Comparison of ENCODE assay signal across 31 cellular contexts in the genomic region with DNA sequence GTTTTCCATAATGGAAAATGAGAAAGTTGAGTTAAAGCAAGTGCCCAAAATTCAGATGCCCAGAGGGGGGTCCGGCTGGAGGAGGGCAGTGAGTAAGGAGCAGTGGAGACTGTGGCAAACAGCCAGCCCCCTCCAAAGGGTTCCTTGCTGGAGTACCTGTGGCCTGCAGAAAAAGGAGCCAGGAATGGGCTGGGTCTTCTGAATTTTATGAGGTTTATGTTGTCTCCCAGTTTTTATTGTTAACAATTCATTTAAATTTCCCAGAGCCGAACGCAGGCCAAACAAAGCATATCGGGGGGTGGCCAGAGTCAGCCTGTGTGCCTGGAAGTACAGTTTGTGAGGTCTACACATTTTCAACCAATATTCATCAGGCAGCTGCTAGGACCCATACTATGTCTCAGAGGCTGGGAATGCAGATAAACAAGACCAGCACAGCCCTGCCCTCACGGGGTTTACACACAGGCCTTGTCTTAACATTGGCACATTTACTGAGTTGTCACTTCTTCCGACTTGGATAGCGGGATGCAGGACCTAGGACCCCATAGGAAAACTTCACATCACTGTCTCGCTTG. TPM values are rescaled to one million over a fixed set of nuclear protein-coding genes. Genes with fewer than 3 reads are reported as not detected.
DNase-seq lines count a peak whose midpoint lies in the region; ATAC-seq and TF ChIP-seq lines count a peak whose summit lies in the region.
"Had no signal": no experiment of that assay in that cellular context is flagged by ENCODE, and none has a peak within 500 bp of the region (broad histone marks: within the 10 kb centered on the region; RNA-seq: fewer than 3 reads in every experiment).

No MANE protein-coding gene starts in this region.

- H3K27ac ChIP-seq in esophagus squamous epithelium = no peak overlapping the region
- H3K27ac ChIP-seq: brain microvascular endothelial cell, heart right ventricle, neural progenitor cell, Peyer's patch, thoracic aorta had no signal

- TF ChIP-seq CTCF in esophagus squamous epithelium (IDR thresholded peaks at IDR 0.05) = no peak

- no peaks in the 10 kb centered on the region for H3K27me3 Mint-ChIP-seq in activated T-cell treated with anti-CD3 and anti-CD28 coated beads, Interleukin-2, amount 50 U/mL, for 72 hours (ENCODE audit: low read depth)
- no peaks in the 10 kb centered on the region for H3K27me3 Mint-ChIP-seq in activated CD8-positive, alpha-beta T cell treated with anti-CD3 and anti-CD28 coated beads, Interleukin-2, amount 10 ng/mL, durations not matched to agents 7 days and 5 days (ENCODE audit: low read depth)
- H3K27me3 Mint-ChIP-seq: activated B cell treated with CpG ODN at 0.5 μM for 24 hours; activated CD4-positive, alpha-beta memory T cell treated with anti-CD3 and anti-CD28 coated beads, Interleukin-2, amount 10 ng/mL, durations not matched to agents 7 days and 5 days had no signal

- no peak for DNase-seq in activated T-cell treated with anti-CD3 and anti-CD28 coated beads, Interleukin-2, amount 50 U/mL, for 72 hours
- DNase-seq in activated T-cell treated with anti-CD3 and anti-CD28 coated beads, Interleukin-2, amount 50 U/mL, for 1 hour = no peak
- DNase-seq in activated CD8-positive, alpha-beta T cell treated with anti-CD3 and anti-CD28 coated beads, Interleukin-2, amount 10 ng/mL, durations not matched to agents 7 days and 5 days = no peak
- DNase-seq in islet precursor cell (peak; percentile 50), ureter (ENCODE audit: low spot score) (peak; percentile 35), esophagus squamous epithelium (lab: John Stamatoyannopoulos, UW) (no peak)
- DNase-seq: activated B cell treated with CpG ODN at 0.5 μM for 24 hours; activated naive CD4-positive, alpha-beta T cell treated with anti-CD3 and anti-CD28 coated beads for 36 hours; brain microvascular endothelial cell; C1 segment of cervical spinal cord; Caco-2; DMS79; effector CD8-positive, alpha-beta T cell; foreskin melanocyte; GDM1; kidney glomerular epithelial cell; NCI-H1092; NCI-H1930; NCI-H2227 treated with DMSO at 0.1 percent for 48 hours; NCI-H526 treated with DMSO at 0.1 percent for 48 hours; stimulated activated naive CD4-positive, alpha-beta T cell treated with Interleukin-2 at 50 U/mL for 16 hours; SW 1271 had no signal

- H3K4me1 ChIP-seq in esophagus squamous epithelium = peaks cover 3 to 12% (median 4%) of the 10 kb centered on the region in 3 donors
- H3K4me1 ChIP-seq: Caco-2, neural progenitor cell had no signal

- peaks cover 55% of the 10 kb centered on the region for H3K4me1 Mint-ChIP-seq in activated T-cell treated with anti-CD3 and anti-CD28 coated beads, Interleukin-2, amount 50 U/mL, for 72 hours (ENCODE audit: low read depth)
- H3K4me1 Mint-ChIP-seq in activated CD8-positive, alpha-beta T cell treated with anti-CD3 and anti-CD28 coated beads, Interleukin-2, amount 10 ng/mL, durations not matched to agents 7 days and 5 days (ENCODE audit: low read depth) = peaks cover 69% of the 10 kb centered on the region

- H3K4me3 ChIP-seq in esophagus squamous epithelium = no peak overlapping the region
- H3K4me3 ChIP-seq: heart right ventricle, neural progenitor cell, Peyer's patch, thoracic aorta had no signal

- H3K36me3 Mint-ChIP-seq in activated T-cell treated with anti-CD3 and anti-CD28 coated beads, Interleukin-2, amount 50 U/mL, for 72 hours (ENCODE audit: insufficient read depth in 2 of 2) = no peaks in the 10 kb centered on the region
- no peaks in the 10 kb centered on the region for H3K36me3 Mint-ChIP-seq in activated CD8-positive, alpha-beta T cell treated with anti-CD3 and anti-CD28 coated beads, Interleukin-2, amount 10 ng/mL, durations not matched to agents 7 days and 5 days (ENCODE audit: low read depth)
- H3K36me3 Mint-ChIP-seq: IgD-negative memory B cell, neural progenitor cell had no signal

- no peak overlapping the region for H3K4me3 Mint-ChIP-seq in activated T-cell treated with anti-CD3 and anti-CD28 coated beads, Interleukin-2, amount 50 U/mL, for 72 hours
- no peak overlapping the region for H3K4me3 Mint-ChIP-seq in activated CD8-positive, alpha-beta T cell treated with anti-CD3 and anti-CD28 coated beads, Interleukin-2, amount 10 ng/mL, durations not matched to agents 7 days and 5 days
- H3K4me3 Mint-ChIP-seq: activated B cell treated with CpG ODN at 0.5 μM for 24 hours; activated CD4-positive, alpha-beta memory T cell treated with anti-CD3 and anti-CD28 coated beads, Interleukin-2, amount 10 ng/mL, durations not matched to agents 7 days and 5 days; activated naive CD4-positive, alpha-beta T cell treated with anti-CD3 and anti-CD28 coated beads for 36 hours; neural progenitor cell had no signal

- 73% methylated on average over 5 to 6 of the region's 8 CpGs for WGBS in esophagus squamous epithelium, 2 donors

- H3K36me3 ChIP-seq in esophagus squamous epithelium = no peaks in the 10 kb centered on the region
- H3K36me3 ChIP-seq: brain microvascular endothelial cell, heart right ventricle, neural progenitor cell, Peyer's patch, thoracic aorta had no signal

- intact Hi-C loops in esophagus squamous epithelium (cut with DNase I) = no loop called here

- H3K27me3 ChIP-seq in esophagus squamous epithelium = no peaks in the 10 kb centered on the region
- H3K27me3 ChIP-seq: brain microvascular endothelial cell, heart right ventricle, neural progenitor cell, Peyer's patch had no signal

- POLR2A ChIA-PET in activated CD8-positive, alpha-beta T cell treated with anti-CD3 and anti-CD28 coated beads, Interleukin-2, amount 10 ng/mL, durations not matched to agents 7 days and 5 days (lab: Charles Lee) = interaction anchor here (8.0 kb wide), 1 partner anchor 14 kb away, joined by 101 read pairs; a partner anchor contains a TSS

- no peak for TF ChIP-seq POLR2A in esophagus squamous epithelium (IDR thresholded peaks at IDR 0.05)

- CTCF ChIA-PET in activated CD8-positive, alpha-beta T cell treated with anti-CD3 and anti-CD28 coated beads, Interleukin-2, amount 10 ng/mL, durations not matched to agents 7 days and 5 days (lab: Charles Lee) = interaction anchor here (1.5 kb wide), 1 partner anchor 77 kb away, joined by 4 read pairs; no protein-coding TSS in a partner anchor

- no peaks in the 10 kb centered on the region for H3K9me3 ChIP-seq in esophagus squamous epithelium
- H3K9me3 ChIP-seq: Caco-2, heart right ventricle, Peyer's patch, thoracic aorta had no signal

- no peak for ATAC-seq in activated T-cell treated with anti-CD3 and anti-CD28 coated beads, Interleukin-2, amount 50 U/mL, for 72 hours (replicated peaks in 1 of 2)
- ATAC-seq in activated CD8-positive, alpha-beta T cell treated with anti-CD3 and anti-CD28 coated beads, Interleukin-2, amount 10 ng/mL, durations not matched to agents 7 days and 5 days = no peak
- ATAC-seq in HG03139 (IDR thresholded peaks at IDR 0.05; ENCODE audit: unreplicated experiment) = no peak
- no peak for ATAC-seq in HG03095 (IDR thresholded peaks at IDR 0.05; ENCODE audit: unreplicated experiment)
- ATAC-seq: heart right ventricle, sciatic nerve had no signal

- H3K27ac Mint-ChIP-seq in activated T-cell treated with anti-CD3 and anti-CD28 coated beads, Interleukin-2, amount 50 U/mL, for 72 hours = peak overlapping the region; percentile 32
- peak overlapping the region; percentile 16 for H3K27ac Mint-ChIP-seq in activated CD8-positive, alpha-beta T cell treated with anti-CD3 and anti-CD28 coated beads, Interleukin-2, amount 10 ng/mL, durations not matched to agents 7 days and 5 days
- H3K27ac Mint-ChIP-seq: activated CD4-positive, alpha-beta memory T cell treated with anti-CD3 and anti-CD28 coated beads, Interleukin-2, amount 10 ng/mL, durations not matched to agents 7 days and 5 days; activated naive CD4-positive, alpha-beta T cell treated with anti-CD3 and anti-CD28 coated beads for 36 hours; neural progenitor cell had no signal

- no peaks in the 10 kb centered on the region for H3K9me3 Mint-ChIP-seq in activated T-cell treated with anti-CD3 and anti-CD28 coated beads, Interleukin-2, amount 50 U/mL, for 72 hours
- no peaks in the 10 kb centered on the region for H3K9me3 Mint-ChIP-seq in activated CD8-positive, alpha-beta T cell treated with anti-CD3 and anti-CD28 coated beads, Interleukin-2, amount 10 ng/mL, durations not matched to agents 7 days and 5 days (ENCODE audit: insufficient read depth)
- H3K9me3 Mint-ChIP-seq: activated B cell treated with CpG ODN at 0.5 μM for 24 hours; activated CD4-positive, alpha-beta memory T cell treated with anti-CD3 and anti-CD28 coated beads, Interleukin-2, amount 10 ng/mL, durations not matched to agents 7 days and 5 days; activated naive CD4-positive, alpha-beta T cell treated with anti-CD3 and anti-CD28 coated beads for 36 hours; IgD-negative memory B cell; neural progenitor cell had no signal

RNA-seq across cellular contexts. Expression of a gene that starts 12.9 kb away (rescaled TPM):
- 10 to 100 TPM; 51.3 to 55.2 TPM for total RNA-seq in activated T-cell treated with anti-CD3 and anti-CD28 coated beads, Interleukin-2, amount 50 U/mL, for 72 hours
- total RNA-seq in activated CD8-positive, alpha-beta T cell treated with anti-CD3 and anti-CD28 coated beads, Interleukin-2, amount 10 ng/mL, durations not matched to agents 7 days and 5 days = 10 to 100 TPM; 29.2 to 30.4 TPM
- 15.2 TPM for total RNA-seq in ureter
- total RNA-seq in esophagus squamous epithelium = 10 to 100 TPM in 1 of 4 donors, 1 to 10 TPM in 3; 2.8 to 18.5 (median 6.8) TPM

RNA-seq across cellular contexts. Expression of a gene that starts 48.5 kb away (rescaled TPM):
- under 1 TPM; 0.29 to 0.67 TPM for total RNA-seq in activated T-cell treated with anti-CD3 and anti-CD28 coated beads, Interleukin-2, amount 50 U/mL, for 72 hours
- under 1 TPM; 0.13 to 0.34 TPM for total RNA-seq in activated CD8-positive, alpha-beta T cell treated with anti-CD3 and anti-CD28 coated beads, Interleukin-2, amount 10 ng/mL, durations not matched to agents 7 days and 5 days
- total RNA-seq in ureter (0.42 TPM), esophagus squamous epithelium (under 1 TPM; 0.04 to 0.19 (median 0.11) TPM)
- total RNA-seq: activated B cell treated with CpG ODN at 0.5 μM for 24 hours, Caco-2 had no signal

Comparison
In these comparisons a context has a peak if more than half of its experiments do, and no peak if none do; other contexts are left out.
1. DNase-seq: peak in islet precursor cell (single experiment) and ureter (single experiment); none in activated T-cell treated with anti-CD3 and anti-CD28 coated beads, Interleukin-2, amount 50 U/mL, for 72 hours (0 of 2), activated T-cell treated with anti-CD3 and anti-CD28 coated beads, Interleukin-2, amount 50 U/mL, for 1 hour (single experiment), activated CD8-positive, alpha-beta T cell treated with anti-CD3 and anti-CD28 coated beads, Interleukin-2, amount 10 ng/mL, durations not matched to agents 7 days and 5 days (single experiment) and esophagus squamous epithelium (single experiment).